Comparison of ENCODE assay signal across 8 cellular contexts in the genomic region with DNA sequence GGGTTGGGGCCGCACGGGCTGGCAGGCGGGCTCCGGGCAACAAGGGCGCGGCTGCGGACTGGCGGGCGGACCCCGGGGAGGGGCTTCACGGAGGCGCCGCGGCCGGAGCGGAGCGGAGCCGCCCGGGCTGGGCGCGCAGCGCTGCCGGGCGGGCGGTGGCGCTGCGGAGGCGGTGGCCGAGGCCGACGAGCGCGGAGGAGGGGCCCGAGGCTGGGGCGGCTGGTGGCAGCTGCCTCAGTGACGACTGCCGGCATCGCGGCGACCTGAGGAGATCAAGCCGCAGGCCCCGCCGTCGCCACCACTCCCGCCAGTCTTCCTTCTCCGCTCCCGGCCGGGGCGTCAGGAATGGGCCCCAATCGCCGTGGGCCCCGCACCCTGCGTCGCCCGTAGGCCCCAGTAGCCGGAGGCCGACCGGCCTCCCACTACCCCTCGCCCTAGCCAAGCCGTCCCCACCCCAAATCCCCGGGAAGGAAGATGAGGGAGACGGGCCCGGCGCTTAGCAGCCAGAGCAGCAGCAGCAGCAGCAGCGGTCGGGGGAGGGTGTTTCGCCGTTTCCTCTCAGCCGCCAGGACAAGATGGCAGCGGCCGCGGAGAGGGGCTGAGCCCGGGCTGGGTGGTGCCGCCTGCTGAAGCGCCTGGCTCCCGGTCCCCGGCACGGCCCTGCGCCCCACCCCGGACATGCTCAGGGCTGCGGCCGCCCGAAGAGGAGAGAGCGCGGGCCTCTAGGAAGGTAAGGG. TPM values are rescaled to one million over a fixed set of nuclear protein-coding genes. Genes with fewer than 3 reads are reported as not detected.
DNase-seq lines count a peak whose midpoint lies in the region; FAIRE-seq and TF ChIP-seq lines count a peak whose summit lies in the region.

A gene (plus strand): TSS at position 222 of the 737 bp plus-strand sequence.

- 1% methylated on average over 18 of the region's 85 CpGs for WGBS in SK-N-SH (ENCODE audit: low lambda C conversion rate)

- no peak for TF ChIP-seq CTCF in SK-N-SH (IDR thresholded peaks at IDR 0.05)

- peak within 1 kb of the TSS; percentile 98 for H3K4me3 Mint-ChIP-seq in activated naive CD4-positive, alpha-beta T cell treated with anti-CD3 and anti-CD28 coated beads, Interleukin-2, amount 10 ng/mL, durations not matched to agents 7 days and 5 days

- peaks cover 34% of the 10 kb centered on the region for H3K4me1 Mint-ChIP-seq in activated naive CD4-positive, alpha-beta T cell treated with anti-CD3 and anti-CD28 coated beads, Interleukin-2, amount 10 ng/mL, durations not matched to agents 7 days and 5 days

- no peak for TF ChIP-seq EP300 in SK-N-SH (IDR thresholded peaks at IDR 0.05; ENCODE audit: borderline replicate concordance in 1 of 2, low read depth in 1 of 2, low read length in 1 of 2)

- H3K27me3 ChIP-seq in SK-N-SH (ENCODE audit: insufficient read depth) = no peaks in the 10 kb centered on the region

- H3K4me1 ChIP-seq in SK-N-SH (ENCODE audit: control insufficient read depth in 1 of 2, insufficient read depth in 2 of 2, low read depth in 1 of 2, low read length in 1 of 2) = peaks cover 12 to 33% of the 10 kb centered on the region in 2 experiments; a peak in 2 of 4 replicates

- no peaks in the 10 kb centered on the region for H3K9me3 Mint-ChIP-seq in activated naive CD4-positive, alpha-beta T cell treated with anti-CD3 and anti-CD28 coated beads, Interleukin-2, amount 10 ng/mL, durations not matched to agents 7 days and 5 days

- H3K9me2 ChIP-seq in SK-N-SH = no peaks in the 10 kb centered on the region

- peak within 1 kb of the TSS; percentile 100 for H3K27ac Mint-ChIP-seq in activated naive CD4-positive, alpha-beta T cell treated with anti-CD3 and anti-CD28 coated beads, Interleukin-2, amount 10 ng/mL, durations not matched to agents 7 days and 5 days

- POLR2A ChIA-PET in SK-N-SH (lab: Yijun Ruan, JAX) = no interaction called here

- DNase-seq in GF-D8 (lab: John Stamatoyannopoulos, UW) = peak; percentile 20
- DNase-seq in H54 (ENCODE audit: insufficient read length, low spot score) = peak; percentile 62
- peak; percentile 88 for DNase-seq in LoVo (ENCODE audit: low spot score)
- peak; percentile 96 for DNase-seq in SK-N-SH
- peak; percentile 82 for DNase-seq in activated naive CD4-positive, alpha-beta T cell treated with anti-CD3 and anti-CD28 coated beads, Interleukin-2, amount 10 ng/mL, durations not matched to agents 7 days and 5 days
- DNase-seq in germinal center (ENCODE audit: low spot score) = peak; percentile 89
- DNase-seq in occipital lobe (lab: John Stamatoyannopoulos, UW) = peak; percentile 74
- DNase-seq in superior temporal gyrus (ENCODE audit: extremely low spot score) = peak; percentile 60

- peaks cover 38% of the 10 kb centered on the region for H4K20me1 ChIP-seq in SK-N-SH (ENCODE audit: insufficient read depth)

- CTCF ChIA-PET in SK-N-SH (lab: Yijun Ruan, JAX) = interaction anchor here (0.5 to 1.6 kb wide), 3 partner anchors 11 to 71 kb away, joined by 3 to 5 read pairs (median 4); no protein-coding TSS in a partner anchor
- CTCF ChIA-PET in activated naive CD4-positive, alpha-beta T cell treated with anti-CD3 and anti-CD28 coated beads, Interleukin-2, amount 10 ng/mL, durations not matched to agents 7 days and 5 days (lab: Charles Lee) = no interaction called here

- H3K4me2 ChIP-seq in SK-N-SH = peak within 1 kb of the TSS; percentile 92

- H3K79me2 ChIP-seq in SK-N-SH (ENCODE audit: insufficient read depth) = peaks cover 44% of the 10 kb centered on the region

- peaks cover 4% of the 10 kb centered on the region for H3K27me3 Mint-ChIP-seq in activated naive CD4-positive, alpha-beta T cell treated with anti-CD3 and anti-CD28 coated beads, Interleukin-2, amount 10 ng/mL, durations not matched to agents 7 days and 5 days

- TF ChIP-seq POLR2A in H54 (IDR thresholded peaks at IDR 0.05; ENCODE audit: low read depth, low read length) = peak; percentile 94

- FAIRE-seq in H54 (lab: Jason Lieb, UNC) = no peak

- peak within 1 kb of the TSS; percentile 95 for H2AFZ ChIP-seq in SK-N-SH (ENCODE audit: low read depth)

- H3K27ac ChIP-seq in SK-N-SH (ENCODE audit: low read depth in 2 of 2, low read length in 1 of 2) = peak within 1 kb of the TSS; percentile 97

- no peak for TF ChIP-seq RAD21 in SK-N-SH (IDR thresholded peaks at IDR 0.05; ENCODE audit: low read length)

- no peaks in the 10 kb centered on the region for H3K36me3 ChIP-seq in SK-N-SH (replicated peaks in 1 of 2; ENCODE audit: control insufficient read depth in 1 of 2, insufficient read depth in 2 of 2, low read length in 1 of 2)

- H3K9ac ChIP-seq in SK-N-SH = peak within 1 kb of the TSS; percentile 100

- no peaks in the 10 kb centered on the region for H3K9me3 ChIP-seq in SK-N-SH

- peaks cover 36% of the 10 kb centered on the region for H3F3A ChIP-seq in SK-N-SH (replicated peaks; ENCODE audit: insufficient read depth)

- peaks cover 10% of the 10 kb centered on the region for H3K36me3 Mint-ChIP-seq in activated naive CD4-positive, alpha-beta T cell treated with anti-CD3 and anti-CD28 coated beads, Interleukin-2, amount 10 ng/mL, durations not matched to agents 7 days and 5 days

- H3K4me3 ChIP-seq in SK-N-SH (ENCODE audit: low read depth in 2 of 2, low read length in 1 of 2) = peak within 1 kb of the TSS; percentile 66 to 86

TF ChIP-seq in SK-N-SH, 30 proteins besides CTCF, POLR2A, EP300 and RAD21 (continues in another document):
- TF ChIP-seq RFX5 (IDR thresholded peaks at IDR 0.05; ENCODE audit: low read length) (no peak), TAF1 (IDR thresholded peaks at IDR 0.05; ENCODE audit: borderline replicate concordance, low read depth, low read length) (peak; percentile 55; the same call in 1 of the 2 replicates), POLR2AphosphoS5 (IDR thresholded peaks at IDR 0.05; ENCODE audit: low read depth, low read length) (peak; percentile 10), YY1 (IDR thresholded peaks at IDR 0.05; ENCODE audit: low read depth) (peak; percentile 86), NRF1 (IDR thresholded peaks at IDR 0.05; ENCODE audit: low read depth, low read length) (0 out of 2 replicates have a peak, but pooled peaks have one; percentile 25), JUND (IDR thresholded peaks at IDR 0.05) (no peak), TCF12 (IDR thresholded peaks at IDR 0.05) (no peak), ELF1 (IDR thresholded peaks at IDR 0.05) (no peak), FOXM1 (IDR thresholded peaks at IDR 0.05; ENCODE audit: low read depth) (no peak), MEF2A (IDR thresholded peaks at IDR 0.05; ENCODE audit: borderline replicate concordance, low read depth) (no peak), SMC3 (IDR thresholded peaks at IDR 0.05; ENCODE audit: low read depth, low read length) (peak; percentile 26; the same call in 1 of the 2 replicates), CHD2 (IDR thresholded peaks at IDR 0.05; ENCODE audit: low read length, partially characterized antibody) (no peak), RCOR1 (IDR thresholded peaks at IDR 0.05; ENCODE audit: low read length) (no peak), GABPA (IDR thresholded peaks at IDR 0.05; ENCODE audit: low read depth) (no peak; the same call in 1 of the 2 replicates), SIN3A (IDR thresholded peaks at IDR 0.05; ENCODE audit: borderline replicate concordance, low read depth, low read length) (no peak), RXRA (IDR thresholded peaks at IDR 0.05; ENCODE audit: borderline replicate concordance, low read depth) (no peak), NFIC (IDR thresholded peaks at IDR 0.05; ENCODE audit: borderline replicate concordance) (no peak), GATA2 (CRISPR knock-in tag; IDR thresholded peaks at IDR 0.05) (no peak), FOSL2 (IDR thresholded peaks at IDR 0.05; ENCODE audit: borderline replicate concordance, low read depth) (no peak)
- TF ChIP-seq, protein P1, sequence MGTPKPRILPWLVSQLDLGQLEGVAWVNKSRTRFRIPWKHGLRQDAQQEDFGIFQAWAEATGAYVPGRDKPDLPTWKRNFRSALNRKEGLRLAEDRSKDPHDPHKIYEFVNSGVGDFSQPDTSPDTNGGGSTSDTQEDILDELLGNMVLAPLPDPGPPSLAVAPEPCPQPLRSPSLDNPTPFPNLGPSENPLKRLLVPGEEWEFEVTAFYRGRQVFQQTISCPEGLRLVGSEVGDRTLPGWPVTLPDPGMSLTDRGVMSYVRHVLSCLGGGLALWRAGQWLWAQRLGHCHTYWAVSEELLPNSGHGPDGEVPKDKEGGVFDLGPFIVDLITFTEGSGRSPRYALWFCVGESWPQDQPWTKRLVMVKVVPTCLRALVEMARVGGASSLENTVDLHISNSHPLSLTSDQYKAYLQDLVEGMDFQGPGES (IDR thresholded peaks at IDR 0.05; ENCODE audit: low read depth, low read length) = no peak
- TF ChIP-seq, protein P2, sequence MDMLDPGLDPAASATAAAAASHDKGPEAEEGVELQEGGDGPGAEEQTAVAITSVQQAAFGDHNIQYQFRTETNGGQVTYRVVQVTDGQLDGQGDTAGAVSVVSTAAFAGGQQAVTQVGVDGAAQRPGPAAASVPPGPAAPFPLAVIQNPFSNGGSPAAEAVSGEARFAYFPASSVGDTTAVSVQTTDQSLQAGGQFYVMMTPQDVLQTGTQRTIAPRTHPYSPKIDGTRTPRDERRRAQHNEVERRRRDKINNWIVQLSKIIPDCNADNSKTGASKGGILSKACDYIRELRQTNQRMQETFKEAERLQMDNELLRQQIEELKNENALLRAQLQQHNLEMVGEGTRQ (IDR thresholded peaks at IDR 0.05; ENCODE audit: borderline replicate concordance, low read depth, low read length) = no peak
- TF ChIP-seq, protein P3, sequence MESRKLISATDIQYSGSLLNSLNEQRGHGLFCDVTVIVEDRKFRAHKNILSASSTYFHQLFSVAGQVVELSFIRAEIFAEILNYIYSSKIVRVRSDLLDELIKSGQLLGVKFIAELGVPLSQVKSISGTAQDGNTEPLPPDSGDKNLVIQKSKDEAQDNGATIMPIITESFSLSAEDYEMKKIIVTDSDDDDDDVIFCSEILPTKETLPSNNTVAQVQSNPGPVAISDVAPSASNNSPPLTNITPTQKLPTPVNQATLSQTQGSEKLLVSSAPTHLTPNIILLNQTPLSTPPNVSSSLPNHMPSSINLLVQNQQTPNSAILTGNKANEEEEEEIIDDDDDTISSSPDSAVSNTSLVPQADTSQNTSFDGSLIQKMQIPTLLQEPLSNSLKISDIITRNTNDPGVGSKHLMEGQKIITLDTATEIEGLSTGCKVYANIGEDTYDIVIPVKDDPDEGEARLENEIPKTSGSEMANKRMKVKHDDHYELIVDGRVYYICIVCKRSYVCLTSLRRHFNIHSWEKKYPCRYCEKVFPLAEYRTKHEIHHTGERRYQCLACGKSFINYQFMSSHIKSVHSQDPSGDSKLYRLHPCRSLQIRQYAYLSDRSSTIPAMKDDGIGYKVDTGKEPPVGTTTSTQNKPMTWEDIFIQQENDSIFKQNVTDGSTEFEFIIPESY (IDR thresholded peaks at IDR 0.05; ENCODE audit: borderline replicate concordance, low read depth) = no peak

RNA-seq across cellular contexts. Expression of the gene that starts here (rescaled TPM):
- polyA plus RNA-seq in SK-N-SH (2012; rRNA removed) = 5.2 and 7.0 TPM in 2 replicates
- polyA plus RNA-seq in SK-N-SH (2012; cell fraction: cytosol; rRNA removed) = 6.8 TPM in 2 replicates
- 8.2 and 13.7 TPM in 2 replicates for polyA plus RNA-seq in SK-N-SH (2012; cell fraction: nucleus; rRNA removed)
- 290 TPM for total RNA-seq in occipital lobe

Comparison
In these comparisons a context has a peak if more than half of its experiments do, and no peak if none do; other contexts are left out.
1. Peak in every context shown above with its lines: DNase-seq, H3K4me3 ChIP-seq and H3K27ac ChIP-seq.
2. DNase-seq: peak in every context shown above with its lines; median percentile 96 in SK-N-SH; 89 in germinal center; 88 in LoVo; 82 in activated naive CD4-positive, alpha-beta T cell treated with anti-CD3 and anti-CD28 coated beads, Interleukin-2, amount 10 ng/mL, durations not matched to agents 7 days and 5 days; 74 in occipital lobe; 62 in H54; 60 in superior temporal gyrus; 20 in GF-D8.